ENCODE assay signal across 14 cellular contexts in genomic region chr19:16087940-16088339, GRCh38. TPM values are rescaled to one million over a fixed set of nuclear protein-coding genes. Genes with fewer than 3 reads are reported as not detected.
DNase-seq lines count a peak whose midpoint lies in the region; ATAC-seq and TF ChIP-seq lines count a peak whose summit lies in the region.
"Had no signal": no experiment of that assay in that cellular context is flagged by ENCODE, and none has a peak within 500 bp of the region (broad histone marks: within the 10 kb centered on the region; RNA-seq: fewer than 3 reads in every experiment).

No MANE protein-coding gene starts in this region.

- no peak for TF ChIP-seq POLR2A in heart left ventricle (IDR thresholded peaks at IDR 0.05)
- TF ChIP-seq POLR2A in body of pancreas (IDR thresholded peaks at IDR 0.05), result no peak

- intact Hi-C loops in right cardiac atrium (cut with DNase I), result no loop called here
- intact Hi-C loops in heart left ventricle (cut with DNase I), result no loop called here
- intact Hi-C loops in body of pancreas (cut with DNase I), result no loop called here

- H3K4me1 ChIP-seq in right cardiac atrium (ENCODE audit: control insufficient read depth, insufficient read depth, low read length) (no peaks in the 10 kb centered on the region), heart left ventricle (peaks cover 0 to 49% (median 10%) of the 10 kb centered on the region in 12 donors), body of pancreas (peaks cover 39% of the 10 kb centered on the region), muscle layer of colon (ENCODE audit: insufficient read depth, low read length) (peaks cover 50% of the 10 kb centered on the region), urinary bladder (ENCODE audit: insufficient read depth) (no peaks in the 10 kb centered on the region)
- H3K4me1 ChIP-seq: neural progenitor cell had no signal

- H3K9me3 ChIP-seq in right cardiac atrium (ENCODE audit: control insufficient read depth, low read length) (no peaks in the 10 kb centered on the region), heart left ventricle (no peaks in the 10 kb centered on the region), body of pancreas (no peaks in the 10 kb centered on the region), muscle layer of colon (ENCODE audit: low read length) (no peaks in the 10 kb centered on the region)

- H3K4me3 ChIP-seq in right cardiac atrium (ENCODE audit: low read length), result no peak overlapping the region
- no peak overlapping the region for H3K4me3 ChIP-seq in heart left ventricle
- no peak overlapping the region for H3K4me3 ChIP-seq in body of pancreas
- no peak overlapping the region for H3K4me3 ChIP-seq in muscle layer of colon (ENCODE audit: low read depth in 1 of 2, low read length in 2 of 2)
- no peak overlapping the region for H3K4me3 ChIP-seq in urinary bladder (ENCODE audit: low read depth, low read length)
- H3K4me3 ChIP-seq: neural progenitor cell had no signal

- H3K27me3 ChIP-seq in right cardiac atrium (ENCODE audit: control insufficient read depth, insufficient read depth), result no peaks in the 10 kb centered on the region
- H3K27me3 ChIP-seq in heart left ventricle, result no peaks in the 10 kb centered on the region
- H3K27me3 ChIP-seq in body of pancreas, result no peaks in the 10 kb centered on the region
- H3K27me3 ChIP-seq in muscle layer of colon (ENCODE audit: control insufficient read depth in 1 of 2, insufficient read depth in 2 of 2, low read length in 2 of 2), result no peaks in the 10 kb centered on the region
- H3K27me3 ChIP-seq: neural progenitor cell had no signal

- DNase-seq in right cardiac atrium (peak in 1 of 3 donors; percentile 57), heart left ventricle (no peak), body of pancreas (no peak), ecto neural progenitor cell (ENCODE audit: low spot score) (no peak)
- DNase-seq: GDM1, MM.1S, NCI-H510A, SIG-M5 had no signal

- ATAC-seq in right cardiac atrium (peak; percentile 3 to 7), heart left ventricle (no peak), body of pancreas (no peak), GM18873 (IDR thresholded peaks at IDR 0.05; ENCODE audit: low FRiP score, unreplicated experiment) (no peak), HG02973 (IDR thresholded peaks at IDR 0.05; ENCODE audit: unreplicated experiment) (no peak)
- ATAC-seq: WTC11 had no signal

- 47% methylated on average over 12 of the region's 12 CpGs for WGBS in right cardiac atrium
- WGBS in heart left ventricle, 4 donors, result 74 to 85% (median 81%) methylated on average over 12 of the region's 12 CpGs
- WGBS in body of pancreas, 2 donors, result 67 to 81% methylated on average over 12 of the region's 12 CpGs
- 38% methylated on average over 12 of the region's 12 CpGs for WGBS in urinary bladder

- H3K36me3 ChIP-seq in heart left ventricle (peaks cover 6 to 100% (median 100%) of the 10 kb centered on the region in 9 donors), body of pancreas (replicated peaks in 1 of 2; ENCODE audit: insufficient read depth in 1 of 2, low read depth in 2 of 2) (peaks cover 18% of the 10 kb centered on the region in 2 donors), muscle layer of colon (ENCODE audit: insufficient read depth, low read length) (peaks cover 98% of the 10 kb centered on the region), urinary bladder (ENCODE audit: insufficient read depth) (peaks cover 13% of the 10 kb centered on the region)
- H3K36me3 ChIP-seq: neural progenitor cell had no signal

- TF ChIP-seq CTCF in heart left ventricle (IDR thresholded peaks at IDR 0.05), result no peak
- TF ChIP-seq CTCF in body of pancreas (IDR thresholded peaks at IDR 0.05), result no peak

- H3K9ac ChIP-seq in muscle layer of colon (ENCODE audit: low read length), result no peak overlapping the region
- H3K9ac ChIP-seq: neural progenitor cell had no signal

- H3K27ac ChIP-seq in right cardiac atrium (ENCODE audit: low read length) (no peak overlapping the region), heart left ventricle (peak overlapping the region in 2 of 12 donors; percentile 14 to 100), body of pancreas (peak overlapping the region; percentile 63 to 89 (median 77)), muscle layer of colon (ENCODE audit: low read depth, low read length) (peak overlapping the region; percentile 2), urinary bladder (ENCODE audit: low read depth) (peak overlapping the region; percentile 39)
- H3K27ac ChIP-seq: neural progenitor cell had no signal

RNA-seq across cellular contexts. Expression of gene TPM4, which starts 11.6 kb away (rescaled TPM):
- 100 to 1,000 TPM in 3 of 4 donors, 10 to 100 TPM in 1; 87.7 to 226 (median 130) TPM for total RNA-seq in right cardiac atrium
- polyA plus RNA-seq in right cardiac atrium, result 137 TPM
- total RNA-seq in heart left ventricle, result 100 to 1,000 TPM in 3 of 9 donors, 10 to 100 TPM in 6; 49.2 to 260 (median 92.1) TPM
- 100 to 1,000 TPM in 1 of 2 donors, 10 to 100 TPM in 1; 65.0 to 175 TPM for polyA plus RNA-seq in heart left ventricle
- 100 to 1,000 TPM; 162 to 171 TPM for total RNA-seq in body of pancreas
- 438 TPM for total RNA-seq in urinary bladder
- polyA plus RNA-seq in urinary bladder, result 424 TPM

RNA-seq across cellular contexts. Expression of gene RAB8A, which starts 23.7 kb away (rescaled TPM):
- 10 to 100 TPM; 22.6 to 30.0 (median 24.5) TPM for total RNA-seq in right cardiac atrium
- polyA plus RNA-seq in right cardiac atrium, result 12.9 TPM
- total RNA-seq in heart left ventricle, result 10 to 100 TPM; 10.9 to 53.7 (median 23.7) TPM
- polyA plus RNA-seq in heart left ventricle, result 10 to 100 TPM in 1 of 2 donors, 1 to 10 TPM in 1; 7.8 to 32.2 TPM
- total RNA-seq in body of pancreas, result 10 to 100 TPM; 15.5 to 32.2 TPM
- total RNA-seq in urinary bladder, result 69.5 TPM
- polyA plus RNA-seq in urinary bladder, result 43.6 TPM

RNA-seq across cellular contexts. Expression of gene HSH2D, which starts 55.5 kb away (rescaled TPM):
- 1 to 10 TPM in 1 of 4 donors, under 1 TPM in 1, not detected in 2; 0.37 to 1.0 TPM for total RNA-seq in right cardiac atrium
- 0.18 TPM for polyA plus RNA-seq in right cardiac atrium
- total RNA-seq in heart left ventricle, result 1 to 10 TPM in 2 of 9 donors, under 1 TPM in 3, not detected in 4; 0.16 to 1.8 (median 0.44) TPM
- polyA plus RNA-seq in heart left ventricle, result under 1 TPM; 0.12 to 0.30 TPM
- total RNA-seq in body of pancreas, result 1 to 10 TPM; 3.6 to 9.6 TPM
- total RNA-seq in urinary bladder, result 2.4 TPM
- polyA plus RNA-seq in urinary bladder, result 1.9 TPM

Comparison
In these comparisons a context has a peak if more than half of its experiments do, and no peak if none do; other contexts are left out.
1. ATAC-seq: peak in right cardiac atrium (2 of 2); none in heart left ventricle (0 of 4), body of pancreas (single experiment), GM18873 (single experiment) and HG02973 (single experiment).